ENCODE assay signal across 11 cellular contexts in genomic region chr10:106571216-106571954, GRCh38.
DNase-seq lines count a peak whose midpoint lies in the region; ATAC-seq and TF ChIP-seq lines count a peak whose summit lies in the region.
"Had no signal": no experiment of that assay in that cellular context is flagged by ENCODE, and none has a peak within 500 bp of the region (broad histone marks: within the 10 kb centered on the region; RNA-seq: fewer than 3 reads in every experiment).

No MANE protein-coding gene starts in this region.

- no peaks in the 10 kb centered on the region for H3K36me3 ChIP-seq in SK-N-SH (replicated peaks in 1 of 2; ENCODE audit: control insufficient read depth in 1 of 2, insufficient read depth in 2 of 2, low read length in 1 of 2)
- no peaks in the 10 kb centered on the region for H3K36me3 ChIP-seq in PC-9 (ENCODE audit: low read depth)

- H3K79me2 ChIP-seq in SK-N-SH (ENCODE audit: insufficient read depth) (no peaks in the 10 kb centered on the region), PC-9 (ENCODE audit: low read depth) (no peaks in the 10 kb centered on the region)
- H3K79me2 ChIP-seq: parathyroid adenoma had no signal

- H3K4me3 ChIP-seq in SK-N-SH (ENCODE audit: low read depth in 2 of 2, low read length in 1 of 2) (no peak overlapping the region; a peak in 1 of 4 replicates), PC-9 (no peak overlapping the region)
- H3K4me3 ChIP-seq: SK-N-MC had no signal

- POLR2A ChIA-PET in SK-N-SH (lab: Yijun Ruan, JAX), result no interaction called here
- POLR2A ChIA-PET in PC-9 (lab: Charles Lee; ENCODE audit: unreplicated experiment), result no interaction called here

- WGBS in SK-N-SH (ENCODE audit: low lambda C conversion rate), result 19% methylated on average over 5 of the region's 5 CpGs

- H3F3A ChIP-seq in SK-N-SH (replicated peaks; ENCODE audit: insufficient read depth), result no peaks in the 10 kb centered on the region
- no peaks in the 10 kb centered on the region for H3F3A ChIP-seq in PC-9 (ENCODE audit: insufficient read depth, low read depth)

- H4K20me1 ChIP-seq in SK-N-SH (ENCODE audit: insufficient read depth) (no peaks in the 10 kb centered on the region), PC-9 (ENCODE audit: insufficient read depth) (no peaks in the 10 kb centered on the region)

- peaks cover 9 to 11% of the 10 kb centered on the region in 2 experiments; a peak in 3 of 4 replicates for H3K4me1 ChIP-seq in SK-N-SH (ENCODE audit: control insufficient read depth in 1 of 2, insufficient read depth in 2 of 2, low read depth in 1 of 2, low read length in 1 of 2)
- no peaks in the 10 kb centered on the region for H3K4me1 ChIP-seq in PC-9 (replicated peaks; ENCODE audit: insufficient read depth)
- H3K4me1 ChIP-seq: parathyroid adenoma had no signal

- TF ChIP-seq CTCF in SK-N-SH (IDR thresholded peaks at IDR 0.05) (peak; percentile 59), PC-9 (conservative IDR thresholded peaks at IDR 0.05) (peak; percentile 40)

- H3K27ac ChIP-seq in SK-N-SH (ENCODE audit: low read depth in 2 of 2, low read length in 1 of 2), result peak overlapping the region in 1 of 2 experiments; percentile 5; a peak in 1 of 4 replicates
- H3K27ac ChIP-seq in PC-9, result no peak overlapping the region
- H3K27ac ChIP-seq: parathyroid adenoma, SK-N-MC had no signal

- H2AFZ ChIP-seq in SK-N-SH (ENCODE audit: low read depth) (no peak overlapping the region), PC-9 (no peak overlapping the region)
- H2AFZ ChIP-seq: parathyroid adenoma had no signal

- H3K9me2 ChIP-seq in SK-N-SH (no peaks in the 10 kb centered on the region), PC-9 (ENCODE audit: insufficient read depth) (no peaks in the 10 kb centered on the region)

- no peak for TF ChIP-seq EP300 in SK-N-SH (IDR thresholded peaks at IDR 0.05; ENCODE audit: borderline replicate concordance in 1 of 2, low read depth in 1 of 2, low read length in 1 of 2)

- CTCF ChIA-PET in SK-N-SH (lab: Yijun Ruan, JAX), result interaction anchor here (0.6 to 1.8 kb wide), 23 partner anchors 8 to 1005 kb away, joined by 3 to 10 read pairs (median 3); no protein-coding TSS in a partner anchor
- CTCF ChIA-PET in PC-9 (lab: Charles Lee), result no interaction called here

- intact Hi-C loops in PC-9 (cut with micrococcal nuclease; ENCODE audit: unreplicated experiment), result no loop called here

- H3K9me3 ChIP-seq in SK-N-SH (no peaks in the 10 kb centered on the region; the same call in 1 of the 2 replicates), PC-9 (ENCODE audit: insufficient read depth, low read depth) (no peaks in the 10 kb centered on the region)

- ATAC-seq in SK-N-SH treated with all-trans-retinoic acid at 6 μM for 48 hours (no peak), GM19035 (IDR thresholded peaks at IDR 0.05; ENCODE audit: unreplicated experiment) (no peak)

- no peak overlapping the region for H3K9ac ChIP-seq in SK-N-SH
- H3K9ac ChIP-seq: parathyroid adenoma had no signal

- BruUV-seq in PC-9 (replicated peaks; lab: Mats Ljungman, UMichigan), result no TSS peak

- H3K27me3 ChIP-seq in SK-N-SH (ENCODE audit: insufficient read depth) (no peaks in the 10 kb centered on the region), PC-9 (ENCODE audit: insufficient read depth, low read depth) (no peaks in the 10 kb centered on the region)

- DNase-seq in SK-N-SH (peak; percentile 34), PC-9 (no peak), foreskin melanocyte (peak; percentile 23), superior temporal gyrus (ENCODE audit: extremely low spot score) (peak; percentile 89), NCI-H1092 (lab: John Stamatoyannopoulos, UW) (no peak), HuH-7.5 (ENCODE audit: low spot score) (no peak)
- DNase-seq: CD4-positive, CD25-positive, alpha-beta regulatory T cell had no signal

- H3K4me2 ChIP-seq in SK-N-SH, result no peak overlapping the region
- H3K4me2 ChIP-seq in PC-9, result no peak overlapping the region

- TF ChIP-seq RAD21 in SK-N-SH (IDR thresholded peaks at IDR 0.05; ENCODE audit: low read length), result peak; percentile 82

TF ChIP-seq in SK-N-SH, 30 proteins besides CTCF, POLR2A, EP300 and RAD21 (continues in another document):
- TF ChIP-seq ELF1 (IDR thresholded peaks at IDR 0.05) (no peak), MEF2A (IDR thresholded peaks at IDR 0.05; ENCODE audit: borderline replicate concordance, low read depth) (no peak), IRF3 (IDR thresholded peaks at IDR 0.05; ENCODE audit: low read depth, low read length) (no peak), POLR2AphosphoS5 (IDR thresholded peaks at IDR 0.05; ENCODE audit: low read depth, low read length) (no peak), CHD2 (IDR thresholded peaks at IDR 0.05; ENCODE audit: low read length, partially characterized antibody) (peak; percentile 47), EZH2phosphoT487 (IDR thresholded peaks at IDR 0.05; ENCODE audit: borderline replicate concordance, low read depth) (no peak), SMC3 (IDR thresholded peaks at IDR 0.05; ENCODE audit: low read depth, low read length) (peak; percentile 45; the same call in 1 of the 2 replicates), TCF12 (IDR thresholded peaks at IDR 0.05) (no peak)
- TF ChIP-seq, protein P1, sequence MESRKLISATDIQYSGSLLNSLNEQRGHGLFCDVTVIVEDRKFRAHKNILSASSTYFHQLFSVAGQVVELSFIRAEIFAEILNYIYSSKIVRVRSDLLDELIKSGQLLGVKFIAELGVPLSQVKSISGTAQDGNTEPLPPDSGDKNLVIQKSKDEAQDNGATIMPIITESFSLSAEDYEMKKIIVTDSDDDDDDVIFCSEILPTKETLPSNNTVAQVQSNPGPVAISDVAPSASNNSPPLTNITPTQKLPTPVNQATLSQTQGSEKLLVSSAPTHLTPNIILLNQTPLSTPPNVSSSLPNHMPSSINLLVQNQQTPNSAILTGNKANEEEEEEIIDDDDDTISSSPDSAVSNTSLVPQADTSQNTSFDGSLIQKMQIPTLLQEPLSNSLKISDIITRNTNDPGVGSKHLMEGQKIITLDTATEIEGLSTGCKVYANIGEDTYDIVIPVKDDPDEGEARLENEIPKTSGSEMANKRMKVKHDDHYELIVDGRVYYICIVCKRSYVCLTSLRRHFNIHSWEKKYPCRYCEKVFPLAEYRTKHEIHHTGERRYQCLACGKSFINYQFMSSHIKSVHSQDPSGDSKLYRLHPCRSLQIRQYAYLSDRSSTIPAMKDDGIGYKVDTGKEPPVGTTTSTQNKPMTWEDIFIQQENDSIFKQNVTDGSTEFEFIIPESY (IDR thresholded peaks at IDR 0.05; ENCODE audit: borderline replicate concordance, low read depth), result no peak

TF ChIP-seq in SK-N-SH treated with all-trans-retinoic acid at 6 μM for 48 hours, 23 proteins besides CTCF, POLR2A, EP300 and RAD21:
- TF ChIP-seq ZNF8 (CRISPR knock-in tag; IDR thresholded peaks at IDR 0.05) (no peak), PPARA (CRISPR knock-in tag; IDR thresholded peaks at IDR 0.05; ENCODE audit: borderline replicate concordance) (no peak), OSR1 (CRISPR knock-in tag; IDR thresholded peaks at IDR 0.05) (no peak), CSDC2 (CRISPR knock-in tag; IDR thresholded peaks at IDR 0.05) (no peak), ARNTL (CRISPR knock-in tag; IDR thresholded peaks at IDR 0.05; ENCODE audit: borderline replicate concordance, low read depth) (no peak), ZNF70 (CRISPR knock-in tag; IDR thresholded peaks at IDR 0.05) (no peak), TCF4 (CRISPR knock-in tag; IDR thresholded peaks at IDR 0.05; ENCODE audit: borderline replicate concordance) (no peak)

Comparison
In these comparisons a context has a peak if more than half of its experiments do, and no peak if none do; other contexts are left out.
1. DNase-seq: peak in SK-N-SH (single experiment), foreskin melanocyte (single experiment) and superior temporal gyrus (single experiment); none in PC-9 (0 of 2), NCI-H1092 (single experiment) and HuH-7.5 (single experiment).